In genomic region chr5:125558466-125558865, GRCh38 we compare ENCODE assay signal across 16 cellular contexts.
"Had no signal": no experiment of that assay in that cellular context is flagged by ENCODE, and none has a peak within 500 bp of the region (broad histone marks: within the 10 kb centered on the region; RNA-seq: fewer than 3 reads in every experiment).

No MANE protein-coding gene starts in this region.

- H3K4me1 Mint-ChIP-seq: activated B cell treated with CpG ODN at 0.5 μM for 24 hours; activated naive CD8-positive, alpha-beta T cell treated with anti-CD3 and anti-CD28 coated beads, Interleukin-2, amount 10 ng/mL, durations not matched to agents 7 days and 5 days; immature natural killer cell; naive B cell; stimulated activated memory B cell treated with anti-CD40 and anti-IgM and Interleukin-4, amounts not matched to agents 10 μg/mL and 1 μg/mL and 100 μg/mL, for 72 hours had no signal

- H3K36me3 ChIP-seq: ascending aorta, colonic mucosa, esophagus squamous epithelium, pancreas had no signal

- H3K4me1 ChIP-seq: colonic mucosa had no signal

- H3K27ac ChIP-seq: ascending aorta, colonic mucosa, esophagus squamous epithelium, pancreas had no signal

- H3K4me3 ChIP-seq: ascending aorta, colonic mucosa, esophagus squamous epithelium, pancreas had no signal

- H3K27ac Mint-ChIP-seq: activated B cell treated with CpG ODN at 0.5 μM for 24 hours; activated naive CD8-positive, alpha-beta T cell treated with anti-CD3 and anti-CD28 coated beads, Interleukin-2, amount 10 ng/mL, durations not matched to agents 7 days and 5 days; activated T-helper 1 cell treated with anti-CD3 and anti-CD28 coated beads, Interleukin-12 subunit alpha, Interleukin-12 subunit beta, Interleukin-2, Interleukin-4 antibody, amounts not matched to agents 30 ng/mL and 10 ng/mL and 1 ng/mL, durations not matched to agents 14 hours and 24 hours and 36 hours; immature natural killer cell; mesothelial cell of epicardium; naive B cell; stimulated activated memory B cell treated with anti-CD40 and anti-IgM and Interleukin-4, amounts not matched to agents 10 μg/mL and 1 μg/mL and 100 μg/mL, for 72 hours; T-helper 2 cell treated with Interferon-gamma antibody and Interleukin-4, amounts not matched to agents 5 μg/mL and 100 μg/mL, for 36 hours had no signal

- H3K4me3 Mint-ChIP-seq: activated B cell treated with CpG ODN at 0.5 μM for 24 hours; activated naive CD8-positive, alpha-beta T cell treated with anti-CD3 and anti-CD28 coated beads, Interleukin-2, amount 10 ng/mL, durations not matched to agents 7 days and 5 days; activated T-helper 1 cell treated with anti-CD3 and anti-CD28 coated beads, Interleukin-12 subunit alpha, Interleukin-12 subunit beta, Interleukin-2, Interleukin-4 antibody, amounts not matched to agents 30 ng/mL and 10 ng/mL and 1 ng/mL, durations not matched to agents 14 hours and 24 hours and 36 hours; immature natural killer cell; mesothelial cell of epicardium; naive B cell; stimulated activated memory B cell treated with anti-CD40 and anti-IgM and Interleukin-4, amounts not matched to agents 10 μg/mL and 1 μg/mL and 100 μg/mL, for 72 hours; T-helper 2 cell treated with Interferon-gamma antibody and Interleukin-4, amounts not matched to agents 5 μg/mL and 100 μg/mL, for 36 hours had no signal

- H3K9me3 ChIP-seq: ascending aorta, colonic mucosa, esophagus squamous epithelium, pancreas had no signal

- H3K27me3 Mint-ChIP-seq: activated B cell treated with CpG ODN at 0.5 μM for 24 hours; activated naive CD8-positive, alpha-beta T cell treated with anti-CD3 and anti-CD28 coated beads, Interleukin-2, amount 10 ng/mL, durations not matched to agents 7 days and 5 days; stimulated activated memory B cell treated with anti-CD40 and anti-IgM and Interleukin-4, amounts not matched to agents 10 μg/mL and 1 μg/mL and 100 μg/mL, for 72 hours had no signal

- DNase-seq: activated B cell treated with CpG ODN at 0.5 μM for 24 hours; activated CD4-positive, alpha-beta T cell treated with anti-CD3 and anti-CD28 coated beads, Interleukin-2, amount 50 U/mL, for 1 hour; activated CD8-positive, alpha-beta memory T cell treated with anti-CD3 and anti-CD28 coated beads for 24 hours; activated naive CD8-positive, alpha-beta T cell treated with anti-CD3 and anti-CD28 coated beads, Interleukin-2, amount 10 ng/mL, durations not matched to agents 7 days and 5 days; colonic mucosa; esophagus squamous epithelium; head of caudate nucleus; immature natural killer cell; naive B cell; pancreas; stimulated activated CD4-positive, alpha-beta T cell treated with anti-CD3 and anti-CD28 coated beads, Interleukin-2, amount 100 ng/mL, for 48 hours had no signal

- H3K9me3 Mint-ChIP-seq: activated B cell treated with CpG ODN at 0.5 μM for 24 hours; activated T-helper 1 cell treated with anti-CD3 and anti-CD28 coated beads, Interleukin-12 subunit alpha, Interleukin-12 subunit beta, Interleukin-2, Interleukin-4 antibody, amounts not matched to agents 30 ng/mL and 10 ng/mL and 1 ng/mL, durations not matched to agents 14 hours and 24 hours and 36 hours; mesothelial cell of epicardium; naive B cell; stimulated activated memory B cell treated with anti-CD40 and anti-IgM and Interleukin-4, amounts not matched to agents 10 μg/mL and 1 μg/mL and 100 μg/mL, for 72 hours had no signal

- H3K27me3 ChIP-seq: ascending aorta, colonic mucosa, esophagus squamous epithelium, pancreas had no signal

- H3K36me3 Mint-ChIP-seq: activated naive CD8-positive, alpha-beta T cell treated with anti-CD3 and anti-CD28 coated beads, Interleukin-2, amount 10 ng/mL, durations not matched to agents 7 days and 5 days; mesothelial cell of epicardium; naive B cell; stimulated activated memory B cell treated with anti-CD40 and anti-IgM and Interleukin-4, amounts not matched to agents 10 μg/mL and 1 μg/mL and 100 μg/mL, for 72 hours had no signal
